ENCODE assay signal across 11 cellular contexts in genomic region chr3:32686713-32687112, GRCh38. TPM values are rescaled to one million over a fixed set of nuclear protein-coding genes. Genes with fewer than 3 reads are reported as not detected.
A peak's percentile ranks its signal among the peaks of the same experiment; 100 is the strongest.
DNase-seq lines count a peak whose midpoint lies in the region; ATAC-seq, FAIRE-seq and TF ChIP-seq lines count a peak whose summit lies in the region.
"Had no signal": no experiment of that assay in that cellular context is flagged by ENCODE, and none has a peak within 500 bp of the region (broad histone marks: within the 10 kb centered on the region; RNA-seq: fewer than 3 reads in every experiment).

No MANE protein-coding gene starts in this region.

- H3K9me1 ChIP-seq in keratinocyte (ENCODE audit: control insufficient read depth, extremely low read depth, insufficient read depth, low read length) = peaks cover 2% of the 10 kb centered on the region

- no peaks in the 10 kb centered on the region for H3K27me3 Mint-ChIP-seq in CD14-positive monocyte (ENCODE audit: low read depth in 3 of 3)
- no peaks in the 10 kb centered on the region for H3K27me3 Mint-ChIP-seq in activated CD8-positive, alpha-beta T cell treated with anti-CD3 and anti-CD28 coated beads, Interleukin-2, amount 10 ng/mL, durations not matched to agents 7 days and 5 days (ENCODE audit: low read depth)

- H3K9ac ChIP-seq in HCT116 (ENCODE audit: low read length) (peak overlapping the region; percentile 85), keratinocyte (ENCODE audit: control insufficient read depth, extremely low read depth, insufficient read depth, low read length) (peak overlapping the region; percentile 0)

- H3K27me3 ChIP-seq in HCT116 (ENCODE audit: insufficient read depth, low read length) (no peaks in the 10 kb centered on the region), keratinocyte (ENCODE audit: control insufficient read depth, extremely low read depth, insufficient read depth, low read length) (no peaks in the 10 kb centered on the region), lower lobe of right lung (ENCODE audit: low read depth) (no peaks in the 10 kb centered on the region)
- H3K27me3 ChIP-seq: foreskin keratinocyte had no signal

- peaks cover 0 to 4% of the 10 kb centered on the region in 2 experiments; a peak in 2 of 4 replicates for H3K36me3 ChIP-seq in HCT116 (ENCODE audit: control insufficient read depth in 1 of 2, insufficient read depth in 2 of 2, low read length in 2 of 2)
- H3K36me3 ChIP-seq in keratinocyte (ENCODE audit: control insufficient read depth in 2 of 2, extremely low read depth in 1 of 2, insufficient read depth in 2 of 2, low read length in 2 of 2) = peaks cover 0 to 7% of the 10 kb centered on the region in 2 experiments
- H3K36me3 ChIP-seq in lower lobe of right lung = no peaks in the 10 kb centered on the region

- H3K4me2 ChIP-seq in HCT116 (ENCODE audit: low read length) = peak overlapping the region; percentile 80
- H3K4me2 ChIP-seq in keratinocyte (ENCODE audit: control insufficient read depth, extremely low read depth, insufficient read depth, low read depth, low read length) = peak overlapping the region; percentile 81

- BruUV-seq in HCT116 (replicated peaks; lab: Mats Ljungman, UMichigan) = no TSS peak

- H4K20me1 ChIP-seq in HCT116 (ENCODE audit: insufficient read depth) (no peaks in the 10 kb centered on the region), keratinocyte (ENCODE audit: control insufficient read depth, extremely low read depth, insufficient read depth, low read length) (no peaks in the 10 kb centered on the region)

- peaks cover 8 to 19% of the 10 kb centered on the region in 2 experiments for H3K4me1 ChIP-seq in HCT116 (ENCODE audit: control insufficient read depth in 1 of 2, insufficient read depth in 2 of 2, low read length in 2 of 2)
- H3K4me1 ChIP-seq in keratinocyte (ENCODE audit: control insufficient read depth, extremely low read depth, insufficient read depth, low read length) = peaks cover 19% of the 10 kb centered on the region
- H3K4me1 ChIP-seq in lower lobe of right lung = peaks cover 20% of the 10 kb centered on the region

- TF ChIP-seq RAD21 in HCT116 (IDR thresholded peaks at IDR 0.05; ENCODE audit: low read depth) = no peak

- ATAC-seq in HCT116 (no peak), lower lobe of right lung (no peak), HG03108 (IDR thresholded peaks at IDR 0.05; ENCODE audit: unreplicated experiment) (no peak)
- no peak for ATAC-seq in activated CD8-positive, alpha-beta T cell treated with anti-CD3 and anti-CD28 coated beads, Interleukin-2, amount 10 ng/mL, durations not matched to agents 7 days and 5 days
- ATAC-seq: foreskin keratinocyte had no signal

- H3K79me2 ChIP-seq in HCT116 (ENCODE audit: insufficient read depth, low read length) = peaks cover 61% of the 10 kb centered on the region
- peaks cover 50% of the 10 kb centered on the region for H3K79me2 ChIP-seq in keratinocyte (ENCODE audit: control insufficient read depth, insufficient read depth, low read length)

- POLR2A ChIA-PET in HCT116 (lab: Charles Lee) = no interaction called here
- POLR2A ChIA-PET in activated CD8-positive, alpha-beta T cell treated with anti-CD3 and anti-CD28 coated beads, Interleukin-2, amount 10 ng/mL, durations not matched to agents 7 days and 5 days (lab: Charles Lee) = no interaction called here

- H3K4me3 Mint-ChIP-seq in CD14-positive monocyte = peak overlapping the region in 1 of 2 donors; percentile 8
- H3K4me3 Mint-ChIP-seq in activated CD8-positive, alpha-beta T cell treated with anti-CD3 and anti-CD28 coated beads, Interleukin-2, amount 10 ng/mL, durations not matched to agents 7 days and 5 days = peak overlapping the region; percentile 94

- H3K9me3 ChIP-seq in HCT116 (ENCODE audit: control insufficient read depth in 1 of 2, insufficient read depth in 1 of 2, low read depth in 1 of 2, low read length in 2 of 2) (no peaks in the 10 kb centered on the region), keratinocyte (ENCODE audit: control insufficient read depth, low read depth, low read length) (no peaks in the 10 kb centered on the region), lower lobe of right lung (no peaks in the 10 kb centered on the region)

- intact Hi-C loops in CD14-positive monocyte (cut with micrococcal nuclease) (loop anchor here in 1 of 2 donors (10.0 kb wide), 2 partner anchors 112 to 182 kb away; partner anchors contain the start of genes CMTM6 and DYNC1LI1), HCT116 (cut with micrococcal nuclease) (no loop called here), lower lobe of right lung (cut with DNase I) (no loop called here)

- H3K9me3 Mint-ChIP-seq in CD14-positive monocyte = no peaks in the 10 kb centered on the region
- no peaks in the 10 kb centered on the region for H3K9me3 Mint-ChIP-seq in activated CD8-positive, alpha-beta T cell treated with anti-CD3 and anti-CD28 coated beads, Interleukin-2, amount 10 ng/mL, durations not matched to agents 7 days and 5 days (ENCODE audit: insufficient read depth)

- H3K4me1 Mint-ChIP-seq in CD14-positive monocyte = peaks cover 26% of the 10 kb centered on the region
- peaks cover 29% of the 10 kb centered on the region for H3K4me1 Mint-ChIP-seq in activated CD8-positive, alpha-beta T cell treated with anti-CD3 and anti-CD28 coated beads, Interleukin-2, amount 10 ng/mL, durations not matched to agents 7 days and 5 days (ENCODE audit: low read depth)

- DNase-seq in CD14-positive monocyte (ENCODE audit: low spot score) (no peak), HCT116 (ENCODE audit: low read depth, low spot score) (no peak), keratinocyte (ENCODE audit: low read depth, low spot score) (no peak), NCI-H774 (lab: John Stamatoyannopoulos, UW) (no peak), lower lobe of right lung (no peak)
- no peak for DNase-seq in activated CD8-positive, alpha-beta T cell treated with anti-CD3 and anti-CD28 coated beads, Interleukin-2, amount 10 ng/mL, durations not matched to agents 7 days and 5 days
- no peak for DNase-seq in stimulated activated CD4-positive, alpha-beta T cell treated with anti-CD3 and anti-CD28 coated beads, Interleukin-2, amount 100 ng/mL, for 24 hours
- DNase-seq: foreskin keratinocyte, NCI-H2081, SW 1271 had no signal

- no peak for FAIRE-seq in keratinocyte (lab: Jason Lieb, UNC)

- dilution Hi-C loops in keratinocyte (cut with MboI; ENCODE audit: extremely low pct_ligation_motif_present, low sequenced_read_pairs) = no loop called here

- H3K9me2 ChIP-seq in HCT116 (ENCODE audit: insufficient read depth) = no peaks in the 10 kb centered on the region

- peaks cover 10 to 27% of the 10 kb centered on the region in 2 donors for H3K36me3 Mint-ChIP-seq in CD14-positive monocyte
- H3K36me3 Mint-ChIP-seq in activated CD8-positive, alpha-beta T cell treated with anti-CD3 and anti-CD28 coated beads, Interleukin-2, amount 10 ng/mL, durations not matched to agents 7 days and 5 days (ENCODE audit: low read depth) = peaks cover 25% of the 10 kb centered on the region

- no peak overlapping the region for H3K27ac ChIP-seq in HCT116 (ENCODE audit: low read depth, low read length)
- no peak overlapping the region for H3K27ac ChIP-seq in keratinocyte (ENCODE audit: control insufficient read depth, insufficient read depth, low read length)
- no peak overlapping the region for H3K27ac ChIP-seq in lower lobe of right lung

- peak overlapping the region in 4 of 7 donors; percentile 40 to 93 (median 71) for H3K27ac Mint-ChIP-seq in CD14-positive monocyte
- H3K27ac Mint-ChIP-seq in activated CD8-positive, alpha-beta T cell treated with anti-CD3 and anti-CD28 coated beads, Interleukin-2, amount 10 ng/mL, durations not matched to agents 7 days and 5 days = peak overlapping the region; percentile 44

- RAD21 ChIA-PET in HCT116 (lab: Charles Lee; ENCODE audit: low non-redundant PET in 1 of 2, low total read pairs in 2 of 2, uncharacterized antibody in 2 of 2, unreplicated experiment in 2 of 2) = no interaction called here

- CTCF ChIA-PET in HCT116 (lab: Charles Lee) = no interaction called here
- CTCF ChIA-PET in activated CD8-positive, alpha-beta T cell treated with anti-CD3 and anti-CD28 coated beads, Interleukin-2, amount 10 ng/mL, durations not matched to agents 7 days and 5 days (lab: Charles Lee) = interaction anchor here (1.1 kb wide), 1 partner anchor 177 kb away, joined by 3 read pairs; no protein-coding TSS in a partner anchor

- TF ChIP-seq CTCF in CD14-positive monocyte (IDR thresholded peaks at IDR 0.05) (no peak), HCT116 (IDR thresholded peaks at IDR 0.05 in 2 of 3, conservative IDR thresholded peaks at IDR 0.05 in 1 of 3; ENCODE audit: borderline replicate concordance in 1 of 3, insufficient read depth in 1 of 3, low read depth in 2 of 3, low read length in 2 of 3) (no peak), keratinocyte (optimal IDR thresholded peaks at IDR 0.05 in 1 of 3, IDR thresholded peaks at IDR 0.05 in 1 of 3, conservative IDR thresholded peaks at IDR 0.05 in 1 of 3; ENCODE audit: extremely low read depth in 1 of 3, insufficient read depth in 2 of 3, low read length in 3 of 3) (no peak), lower lobe of right lung (IDR thresholded peaks at IDR 0.05) (no peak)

- TF ChIP-seq POLR2A in HCT116 (IDR thresholded peaks at IDR 0.05; ENCODE audit: borderline replicate concordance, extremely low read depth, insufficient read depth, insufficient read length) = no peak

- H2AFZ ChIP-seq in HCT116 (ENCODE audit: low read depth, low read length, poor library complexity, severe bottlenecking) = no peak overlapping the region
- no peak overlapping the region for H2AFZ ChIP-seq in keratinocyte (ENCODE audit: control insufficient read depth, low read length)

- peak overlapping the region; percentile 81 to 83 for H3K4me3 ChIP-seq in HCT116 (replicated peaks in 1 of 2; ENCODE audit: low read depth in 1 of 2, low read length in 2 of 2)
- H3K4me3 ChIP-seq in keratinocyte (ENCODE audit: control insufficient read depth in 2 of 3, extremely low read depth in 1 of 3, insufficient read depth in 2 of 3, low read depth in 1 of 3, low read length in 3 of 3) = peak overlapping the region in 2 of 3 experiments; percentile 0 to 98
- no peak overlapping the region for H3K4me3 ChIP-seq in lower lobe of right lung

TF ChIP-seq in HCT116, 20 proteins besides CTCF, POLR2A, EP300 and RAD21 (continues in another document):
- no peak for TF ChIP-seq EGR1 (IDR thresholded peaks at IDR 0.05; ENCODE audit: low read depth)

RNA-seq across cellular contexts. Expression of gene CNOT10, which starts 1.7 kb away (rescaled TPM):
- polyA plus RNA-seq in CD14-positive monocyte (10 to 100 TPM; 17.9 to 21.5 TPM), keratinocyte (20.8 to 24.2 TPM (median 21.7 TPM) in 3 replicates)
- total RNA-seq in HCT116 (2021; ENCODE audit: unreplicated experiment) (47.4 TPM), lower lobe of right lung (35.7 TPM)
- polyA plus RNA-seq in HCT116 (2012) = 23.0 and 28.4 TPM in 2 replicates
- total RNA-seq in activated CD8-positive, alpha-beta T cell treated with anti-CD3 and anti-CD28 coated beads, Interleukin-2, amount 10 ng/mL, durations not matched to agents 7 days and 5 days = 10 to 100 TPM; 70.1 to 74.5 TPM
- 14.9 TPM for polyA plus RNA-seq in keratinocyte (2011; ENCODE audit: low read depth)
- polyA plus RNA-seq in keratinocyte (2011; cell fraction: cytosol; rRNA removed) = 17.4 and 26.2 TPM in 2 replicates
- 29.3 and 32.0 TPM in 2 replicates for polyA plus RNA-seq in keratinocyte (2011; cell fraction: nucleus; rRNA removed)
- polyA plus RNA-seq in keratinocyte (2012; ENCODE audit: low replicate concordance) = 11.5 and 13.2 TPM in 2 replicates
- polyA minus RNA-seq in keratinocyte = 8.5 to 21.6 TPM (median 15.0 TPM) in 3 replicates
- polyA minus RNA-seq in keratinocyte (2011; cell fraction: cytosol; rRNA and poly(A)+ RNA removed) = 17.1 TPM
- polyA minus RNA-seq in keratinocyte (2011; cell fraction: nucleus; rRNA and poly(A)+ RNA removed) = 9.7 and 18.6 TPM in 2 replicates
